In genomic region chr22:19291218-19291579, GRCh38 we compare ENCODE assay signal across 8 cellular contexts. TPM values are rescaled to one million over a fixed set of nuclear protein-coding genes. Genes with fewer than 3 reads are reported as not detected.
DNase-seq lines count a peak whose midpoint lies in the region; ATAC-seq, FAIRE-seq and TF ChIP-seq lines count a peak whose summit lies in the region.

No MANE protein-coding gene starts in this region.

- no peaks in the 10 kb centered on the region for H3K9me3 ChIP-seq in colonic mucosa
- H3K9me3 ChIP-seq in HepG2 (ENCODE audit: low read length), result no peaks in the 10 kb centered on the region

- peaks cover 20% of the 10 kb centered on the region for H3K4me1 Mint-ChIP-seq in T-helper 2 cell treated with Interferon-gamma antibody and Interleukin-4, amounts not matched to agents 5 μg/mL and 100 μg/mL, for 36 hours (ENCODE audit: low read depth)

- no peaks in the 10 kb centered on the region; the same call in 1 of the 2 replicates for H4K20me1 ChIP-seq in HepG2 (ENCODE audit: insufficient read depth, low read length)

- intact Hi-C loops in colonic mucosa (cut with DNase I) (loop anchor here (10.0 kb wide), 1 partner anchor 106 kb away; no protein-coding TSS in a partner anchor), HepG2 (cut with micrococcal nuclease; ENCODE audit: unreplicated experiment) (loop anchor here (1.0 kb wide), 1 partner anchor 147 kb away; the partner anchor contains the start of gene ESS2)

- TF ChIP-seq EP300 in HepG2 (IDR thresholded peaks at IDR 0.05; ENCODE audit: low read depth in 2 of 2, low read length in 2 of 2) (no peak), HepG2 (CRISPR knock-in tag; IDR thresholded peaks at IDR 0.05; ENCODE audit: borderline replicate concordance) (no peak)

- H3K9ac ChIP-seq in colonic mucosa (ENCODE audit: low read depth in 2 of 2, low read length in 2 of 2) (peak overlapping the region; percentile 43 to 90), HepG2 (ENCODE audit: insufficient read depth, low read depth, low read length) (peak overlapping the region; percentile 83)

- no peaks in the 10 kb centered on the region for H3K9me3 Mint-ChIP-seq in T-helper 2 cell treated with Interferon-gamma antibody and Interleukin-4, amounts not matched to agents 5 μg/mL and 100 μg/mL, for 36 hours

- FAIRE-seq in HepG2 (lab: Jason Lieb, UNC), result no peak

- H3K4me3 ChIP-seq in GM06990 (replicated peaks; ENCODE audit: low read depth, low read length) (peak overlapping the region; percentile 62), colonic mucosa (peak overlapping the region; percentile 96), HepG2 (replicated peaks in 1 of 3; ENCODE audit: insufficient read depth in 1 of 3, low read depth in 2 of 3, low read length in 3 of 3) (peak overlapping the region; percentile 76 to 82 (median 80))

- no peak for TF ChIP-seq POLR2A in HepG2 (IDR thresholded peaks at IDR 0.05; ENCODE audit: insufficient read depth in 1 of 2, low read depth in 2 of 2, low read length in 2 of 2)

- ATAC-seq in HG02973 (IDR thresholded peaks at IDR 0.05; ENCODE audit: unreplicated experiment), result peak; percentile 29
- peak; percentile 61 for ATAC-seq in HepG2
- ATAC-seq in HG03457 (IDR thresholded peaks at IDR 0.05; ENCODE audit: unreplicated experiment), result no peak

- H2AFZ ChIP-seq in HepG2 (ENCODE audit: low read length), result no peak overlapping the region

- CTCF ChIA-PET in HepG2 (lab: Yijun Ruan, JAX; ENCODE audit: low intra/inter-chr PET ratio, low total read pairs), result no interaction called here

- no peak for TF ChIP-seq RAD21 in HepG2 (CRISPR knock-in tag; IDR thresholded peaks at IDR 0.05)

- H3K4me3 Mint-ChIP-seq in T-helper 2 cell treated with Interferon-gamma antibody and Interleukin-4, amounts not matched to agents 5 μg/mL and 100 μg/mL, for 36 hours, result peak overlapping the region; percentile 78

- peaks cover 49% of the 10 kb centered on the region for H3K27me3 Mint-ChIP-seq in T-helper 2 cell treated with Interferon-gamma antibody and Interleukin-4, amounts not matched to agents 5 μg/mL and 100 μg/mL, for 36 hours (ENCODE audit: low read depth)

- H3K36me3 ChIP-seq in GM06990 (ENCODE audit: control insufficient read depth, insufficient read depth, low read length) (no peaks in the 10 kb centered on the region), colonic mucosa (no peaks in the 10 kb centered on the region), HepG2 (replicated peaks in 1 of 2; ENCODE audit: control insufficient read depth in 1 of 2, insufficient read depth in 2 of 2, low read length in 2 of 2) (no peaks in the 10 kb centered on the region; a peak in 2 of 5 replicates)

- DNase-seq in GM06990 (ENCODE audit: extremely low read depth, insufficient read length), result peak; percentile 21
- peak; percentile 17 for DNase-seq in T-helper 2 cell treated with Interferon-gamma antibody and Interleukin-4, amounts not matched to agents 5 μg/mL and 100 μg/mL, for 36 hours (ENCODE audit: low spot score)
- DNase-seq in colonic mucosa, result peak; percentile 28
- no peak for DNase-seq in HepG2 (ENCODE audit: low spot score)
- peak; percentile 47 for DNase-seq in stimulated activated CD8-positive, alpha-beta memory T cell treated with anti-CD3 and anti-CD28 coated beads, Interleukin-4, amount 100 ng/mL, for 48 hours
- no peak for DNase-seq in NCI-H1048 (lab: John Stamatoyannopoulos, UW)

- in situ Hi-C loops in HepG2 (cut with HindIII; ENCODE audit: extremely low pct_ligation_motif_present, low pct_unique_long_range_greater_than_20kb), result loop anchor here (5.0 to 10.0 kb wide), 3 partner anchors 109 to 344 kb away; partner anchors contain the start of genes CDC45 and UFD1

- 0% methylated on average over 6 of the region's 41 CpGs for WGBS in HepG2 (ENCODE audit: low lambda C conversion rate)

- TF ChIP-seq CTCF in GM06990 (IDR thresholded peaks at IDR 0.05; ENCODE audit: insufficient read depth, low read length, poor library complexity, severe bottlenecking), result no peak
- no peak for TF ChIP-seq CTCF in colonic mucosa (IDR thresholded peaks at IDR 0.05)
- TF ChIP-seq CTCF in HepG2 (CRISPR knock-in tag; IDR thresholded peaks at IDR 0.05), result no peak

- H3K27ac ChIP-seq in colonic mucosa (no peak overlapping the region), HepG2 (ENCODE audit: extremely low read length, insufficient read depth, low read length) (peak overlapping the region; percentile 48)

- no TSS peak for BruUV-seq in HepG2 (replicated peaks; lab: Mats Ljungman, UMichigan)

- H3K4me1 ChIP-seq in colonic mucosa (no peaks in the 10 kb centered on the region), HepG2 (ENCODE audit: insufficient read depth, low read length) (peaks cover 35% of the 10 kb centered on the region)

- peak overlapping the region; percentile 96 for H3K4me2 ChIP-seq in HepG2 (ENCODE audit: low read depth, low read length)

- H3K27ac Mint-ChIP-seq in T-helper 2 cell treated with Interferon-gamma antibody and Interleukin-4, amounts not matched to agents 5 μg/mL and 100 μg/mL, for 36 hours, result no peak overlapping the region

- H3K79me2 ChIP-seq in HepG2 (ENCODE audit: insufficient read depth, low read length), result no peaks in the 10 kb centered on the region

- POLR2A ChIA-PET in HepG2 (lab: Yijun Ruan, JAX), result interaction anchor here (0.6 to 3.0 kb wide), 11 partner anchors 9 to 652 kb away, joined by 3 to 16 read pairs (median 4); partner anchors contain the start of genes DGCR2, HIRA, MRPL40 and SLC25A1

- no peaks in the 10 kb centered on the region for H3K36me3 Mint-ChIP-seq in T-helper 2 cell treated with Interferon-gamma antibody and Interleukin-4, amounts not matched to agents 5 μg/mL and 100 μg/mL, for 36 hours (ENCODE audit: low read depth)

- H3K27me3 ChIP-seq in GM06990 (replicated peaks; ENCODE audit: control insufficient read depth, insufficient read depth, low read length) (no peaks in the 10 kb centered on the region; the same call in none of the 2 replicates), colonic mucosa (no peaks in the 10 kb centered on the region), HepG2 (ENCODE audit: control insufficient read depth in 1 of 2, insufficient read depth in 2 of 2, low read length in 2 of 2) (no peaks in the 10 kb centered on the region; a peak in 1 of 5 replicates)

TF ChIP-seq in HepG2, 621 proteins besides CTCF, POLR2A, EP300 and RAD21 (continues in another document):
- TF ChIP-seq SMARCC2 (IDR thresholded peaks at IDR 0.05), result no peak
- peak; percentile 81; the same call in 1 of the 2 replicates for TF ChIP-seq ZNF225 (CRISPR knock-in tag; IDR thresholded peaks at IDR 0.05)
- TF ChIP-seq ZNF20 (CRISPR knock-in tag; IDR thresholded peaks at IDR 0.05), result no peak
- TF ChIP-seq, protein P1, sequence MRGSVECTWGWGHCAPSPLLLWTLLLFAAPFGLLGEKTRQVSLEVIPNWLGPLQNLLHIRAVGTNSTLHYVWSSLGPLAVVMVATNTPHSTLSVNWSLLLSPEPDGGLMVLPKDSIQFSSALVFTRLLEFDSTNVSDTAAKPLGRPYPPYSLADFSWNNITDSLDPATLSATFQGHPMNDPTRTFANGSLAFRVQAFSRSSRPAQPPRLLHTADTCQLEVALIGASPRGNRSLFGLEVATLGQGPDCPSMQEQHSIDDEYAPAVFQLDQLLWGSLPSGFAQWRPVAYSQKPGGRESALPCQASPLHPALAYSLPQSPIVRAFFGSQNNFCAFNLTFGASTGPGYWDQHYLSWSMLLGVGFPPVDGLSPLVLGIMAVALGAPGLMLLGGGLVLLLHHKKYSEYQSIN (CRISPR knock-in tag; IDR thresholded peaks at IDR 0.05; ENCODE audit: borderline replicate concordance), result no peak
- no peak for TF ChIP-seq FOXJ3 (CRISPR knock-in tag; IDR thresholded peaks at IDR 0.05; ENCODE audit: borderline replicate concordance)
- TF ChIP-seq KLF9 (CRISPR knock-in tag; IDR thresholded peaks at IDR 0.05; ENCODE audit: low read depth), result no peak
- TF ChIP-seq GATAD2A (CRISPR knock-in tag; IDR thresholded peaks at IDR 0.05), result no peak

RNA-seq across cellular contexts. Expression of gene CLTCL1, which starts 0.3 kb away (rescaled TPM):
- total RNA-seq in colonic mucosa (1 to 10 TPM; 3.4 to 3.5 TPM), HepG2 (2016; rRNA removed; fragmentation: Illumina TruSeq; extraction: Trizol) (7.1 and 8.1 TPM in 2 replicates)
- 3.7 and 4.0 TPM in 2 replicates for total RNA-seq in HepG2 (2016; cell fraction: cytosol; rRNA removed; fragmentation: Illumina TruSeq; extraction: Trizol; ENCODE audit: low read depth)
- 6.0 and 8.1 TPM in 2 replicates for total RNA-seq in HepG2 (2016; cell fraction: insoluble cytoplasmic fraction; rRNA removed; fragmentation: Illumina TruSeq; extraction: Trizol)
- 3.6 and 3.8 TPM in 2 replicates for total RNA-seq in HepG2 (2016; cell fraction: membrane; rRNA removed; fragmentation: Illumina TruSeq; extraction: Trizol)
- total RNA-seq in HepG2 (2016; cell fraction: nucleus; rRNA removed; fragmentation: Illumina TruSeq; extraction: Trizol), result 11.6 and 12.0 TPM in 2 replicates
- polyA plus RNA-seq in HepG2 (2011; rRNA removed), result 10.9 and 13.5 TPM in 2 replicates
- polyA plus RNA-seq in HepG2 (2011; cell fraction: cytosol; rRNA removed), result 7.2 and 8.1 TPM in 2 replicates
- polyA plus RNA-seq in HepG2 (2011; cell fraction: nucleus; rRNA removed), result 25.5 and 30.8 TPM in 2 replicates
- 3.0 and 5.3 TPM in 2 replicates for polyA plus RNA-seq in HepG2 (2012)
- polyA plus RNA-seq in HepG2 (2016; cell fraction: cytosol; fragmentation: Illumina TruSeq; extraction: Trizol; ENCODE audit: low read depth), result 0.87 and 1.2 TPM in 2 replicates
- polyA plus RNA-seq in HepG2 (2016; cell fraction: insoluble cytoplasmic fraction; fragmentation: Illumina TruSeq; extraction: Trizol; ENCODE audit: low read depth), result 4.8 and 5.4 TPM in 2 replicates
- polyA plus RNA-seq in HepG2 (2016; cell fraction: membrane; fragmentation: Illumina TruSeq; extraction: Trizol; ENCODE audit: low read depth), result 1.8 and 2.4 TPM in 2 replicates
- polyA plus RNA-seq in HepG2 (2016; cell fraction: nucleus; fragmentation: Illumina TruSeq; extraction: Trizol; ENCODE audit: insufficient read depth, low read depth), result 19.5 and 23.8 TPM in 2 replicates
- polyA minus RNA-seq in HepG2 (2011; rRNA and poly(A)+ RNA removed; ENCODE audit: low replicate concordance), result 19.6 and 28.2 TPM in 2 replicates
- polyA minus RNA-seq in HepG2 (2011; cell fraction: cytosol; rRNA and poly(A)+ RNA removed), result 4.6 and 8.8 TPM in 2 replicates
- polyA minus RNA-seq in HepG2 (2011; cell fraction: nucleus; rRNA and poly(A)+ RNA removed), result 14.7 and 18.9 TPM in 2 replicates

Comparison
In these comparisons a context has a peak if more than half of its experiments do, and no peak if none do; other contexts are left out.
1. DNase-seq: peak in GM06990 (single experiment), T-helper 2 cell treated with Interferon-gamma antibody and Interleukin-4, amounts not matched to agents 5 μg/mL and 100 μg/mL, for 36 hours (single experiment), colonic mucosa (single experiment) and stimulated activated CD8-positive, alpha-beta memory T cell treated with anti-CD3 and anti-CD28 coated beads, Interleukin-4, amount 100 ng/mL, for 48 hours (single experiment); none in HepG2 (single experiment) and NCI-H1048 (single experiment).
2. Peak in every context shown above with its lines, with median percentiles within 50 percentile points of each other: H3K4me3 ChIP-seq.